9 cellular contexts compared by ENCODE assay signal in the genomic region with DNA sequence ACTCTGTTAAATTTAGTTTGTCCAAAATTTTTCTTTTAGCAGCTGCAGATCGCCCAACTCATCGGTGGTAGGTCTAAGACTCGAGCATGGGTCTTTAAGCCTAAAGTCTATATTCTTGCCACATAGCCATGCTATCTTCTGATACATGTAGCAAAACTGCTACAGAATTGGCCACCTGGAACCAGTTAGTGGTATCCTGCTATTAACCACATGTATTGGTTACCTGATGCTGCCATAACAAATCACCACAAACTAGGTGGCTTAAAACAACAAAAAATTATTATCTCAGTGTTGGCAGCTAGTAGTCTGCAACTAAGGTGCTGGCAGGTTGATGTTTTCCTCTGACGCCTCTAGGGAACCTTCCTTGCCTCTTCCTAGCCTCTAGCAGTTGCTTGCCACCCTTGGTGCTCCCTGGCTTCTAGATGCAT.
DNase-seq lines count a peak whose midpoint lies in the region; ATAC-seq and TF ChIP-seq lines count a peak whose summit lies in the region.
"Had no signal": no experiment of that assay in that cellular context is flagged by ENCODE, and none has a peak within 500 bp of the region (broad histone marks: within the 10 kb centered on the region; RNA-seq: fewer than 3 reads in every experiment).

No MANE protein-coding gene starts in this region.

- peak overlapping the region in 9 of 10 donors; percentile 21 to 85 (median 45) for H3K27ac Mint-ChIP-seq in naive thymus-derived CD8-positive, alpha-beta T cell

- H3K27ac ChIP-seq in foreskin keratinocyte = no peak overlapping the region

- no peaks in the 10 kb centered on the region for H3K27me3 Mint-ChIP-seq in naive thymus-derived CD8-positive, alpha-beta T cell

- H3K4me3 ChIP-seq in BE2C (ENCODE audit: low read depth, low read length) = no peak overlapping the region

- DNase-seq in RPMI8226 (peak; percentile 53), inferior parietal cortex (ENCODE audit: extremely low spot score) (no peak), BE2C (no peak), anterior cingulate cortex (lab: John Stamatoyannopoulos, UW) (no peak), foreskin keratinocyte (no peak)
- DNase-seq in naive thymus-derived CD8-positive, alpha-beta T cell = peak in 1 of 10 donors; percentile 7
- DNase-seq: NCI-H1694 had no signal

- no peaks in the 10 kb centered on the region for H3K9me3 ChIP-seq in BE2C

- peaks cover 16 to 30% (median 21%) of the 10 kb centered on the region in 4 donors for H3K4me1 Mint-ChIP-seq in naive thymus-derived CD8-positive, alpha-beta T cell

- H3K36me3 ChIP-seq in BE2C = no peaks in the 10 kb centered on the region

- H3K27me3 ChIP-seq in BE2C (no peaks in the 10 kb centered on the region), foreskin keratinocyte (no peaks in the 10 kb centered on the region)

- no peaks in the 10 kb centered on the region for H3K36me3 Mint-ChIP-seq in naive thymus-derived CD8-positive, alpha-beta T cell

- ATAC-seq in GM18858 (IDR thresholded peaks at IDR 0.05; ENCODE audit: unreplicated experiment) (peak; percentile 73), HG02623 (IDR thresholded peaks at IDR 0.05; ENCODE audit: unreplicated experiment) (peak; percentile 53), foreskin keratinocyte (no peak)
- ATAC-seq in naive thymus-derived CD8-positive, alpha-beta T cell = peak; percentile 51 to 60

- no peaks in the 10 kb centered on the region for H3K9me3 Mint-ChIP-seq in naive thymus-derived CD8-positive, alpha-beta T cell

- H3K4me3 Mint-ChIP-seq in naive thymus-derived CD8-positive, alpha-beta T cell = peak overlapping the region; percentile 55 to 88 (median 68)

- H3K4me1 ChIP-seq in BE2C (no peaks in the 10 kb centered on the region), foreskin keratinocyte (peaks cover 15% of the 10 kb centered on the region)

- POLR2A ChIA-PET in naive thymus-derived CD8-positive, alpha-beta T cell (lab: Charles Lee) = interaction anchor here (1.2 kb wide), 1 partner anchor 400 kb away, joined by 3 read pairs; no protein-coding TSS in a partner anchor

- TF ChIP-seq CTCF in BE2C (IDR thresholded peaks at IDR 0.05; ENCODE audit: low read depth, low read length) (no peak), foreskin keratinocyte (conservative IDR thresholded peaks at IDR 0.05) (no peak)
